In the genomic region with DNA sequence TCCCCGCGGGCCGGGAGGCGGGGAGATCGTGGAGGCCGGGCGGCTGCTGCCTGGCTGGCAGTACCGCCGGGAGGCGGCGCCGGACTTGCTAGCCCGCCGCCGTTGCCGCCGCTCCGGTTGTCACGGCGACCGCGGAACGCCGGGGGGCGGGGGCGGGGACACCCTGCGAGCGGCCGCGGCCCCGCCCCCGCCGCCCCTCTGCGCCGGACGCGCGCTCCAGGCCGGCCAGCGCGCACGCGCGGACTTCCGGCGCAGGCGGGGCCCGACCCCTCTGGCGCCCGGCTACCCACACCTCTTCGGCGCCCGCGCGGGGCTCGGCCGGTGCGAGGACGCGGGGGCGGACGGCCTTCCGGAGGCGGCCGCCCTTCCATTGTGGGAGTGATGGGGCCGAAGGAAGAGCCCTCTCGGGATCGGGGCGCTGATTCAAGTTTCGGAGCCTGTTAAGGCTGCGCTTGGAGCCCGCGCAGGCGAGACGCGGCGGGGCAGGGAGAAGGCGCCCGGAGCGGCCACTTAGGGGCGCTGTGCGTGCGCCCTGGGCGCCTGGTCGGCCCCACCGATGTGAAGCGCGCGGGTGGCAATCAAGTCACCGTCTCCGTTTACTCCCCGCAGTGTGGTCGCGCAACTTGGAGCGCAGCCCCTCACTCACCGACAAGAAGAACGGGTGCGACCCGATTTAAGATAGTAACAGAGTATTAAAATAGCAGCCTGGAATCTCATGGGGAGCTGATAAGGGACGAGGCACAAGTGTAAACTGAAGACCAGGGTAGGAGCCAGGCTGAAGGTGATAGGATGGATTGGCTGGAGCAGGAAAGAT, we compare ENCODE assay signal across 8 cellular contexts. TPM values are rescaled to one million over a fixed set of nuclear protein-coding genes. Genes with fewer than 3 reads are reported as not detected.
DNase-seq lines count a peak whose midpoint lies in the region; ATAC-seq and TF ChIP-seq lines count a peak whose summit lies in the region.

No MANE protein-coding gene starts in this region.

- H3K27ac Mint-ChIP-seq in CD4-positive, CD25-positive, alpha-beta regulatory T cell: peak overlapping the region; percentile 31 to 86 (median 80)

- H3K36me3 Mint-ChIP-seq in CD4-positive, CD25-positive, alpha-beta regulatory T cell: no peaks in the 10 kb centered on the region

- H3K4me1 ChIP-seq in CD4-positive, CD25-positive, alpha-beta regulatory T cell (ENCODE audit: control insufficient read depth, insufficient read depth, low read length, poor library complexity, severe bottlenecking): peaks cover 21% of the 10 kb centered on the region
- H3K4me1 ChIP-seq in lower lobe of right lung: peaks cover 25% of the 10 kb centered on the region

- peak overlapping the region; percentile 23 for H3K27ac ChIP-seq in CD4-positive, CD25-positive, alpha-beta regulatory T cell (ENCODE audit: insufficient read depth, low read length, poor library complexity, severe bottlenecking)
- H3K27ac ChIP-seq in dorsolateral prefrontal cortex (peak overlapping the region; percentile 32 to 98 (median 89)), lower lobe of right lung (peak overlapping the region; percentile 81)

- DNase-seq in CD4-positive, CD25-positive, alpha-beta regulatory T cell: peak; percentile 80 to 92 (median 88)
- DNase-seq in NCI-H748 (lab: John Stamatoyannopoulos, UW; ENCODE audit: unreplicated experiment): peak; percentile 94
- DNase-seq in activated CD4-positive, alpha-beta T cell treated with anti-CD3 and anti-CD28 coated beads, Interleukin-2, amount 50 U/mL, for 48 hours: peak; percentile 89
- DNase-seq in dorsolateral prefrontal cortex: peak; percentile 83 to 97 (median 92)
- peak; percentile 97 for DNase-seq in lower lobe of right lung
- DNase-seq in stimulated activated CD4-positive, alpha-beta T cell treated with anti-CD3 and anti-CD28 coated beads, TNF-alpha, amount 100 ng/mL, for 1 hour (ENCODE audit: low read depth in 3 of 3, low spot score in 1 of 3): peak; percentile 66 to 82 (median 77)

- no peaks in the 10 kb centered on the region for H3K36me3 ChIP-seq in CD4-positive, CD25-positive, alpha-beta regulatory T cell (ENCODE audit: control insufficient read depth, insufficient read depth, low read length)
- H3K36me3 ChIP-seq in lower lobe of right lung: no peaks in the 10 kb centered on the region

- H3K27me3 Mint-ChIP-seq in CD4-positive, CD25-positive, alpha-beta regulatory T cell: peaks cover 12% of the 10 kb centered on the region

- peak overlapping the region; percentile 86 to 96 (median 92) for H3K4me3 Mint-ChIP-seq in CD4-positive, CD25-positive, alpha-beta regulatory T cell

- intact Hi-C loops in dorsolateral prefrontal cortex (cut with DNase I): loop anchor here (5.0 to 10.0 kb wide), 4 partner anchors 113 to 715 kb away; no protein-coding TSS in a partner anchor
- intact Hi-C loops in lower lobe of right lung (cut with DNase I): no loop called here

- no peaks in the 10 kb centered on the region for H3K9me3 ChIP-seq in CD4-positive, CD25-positive, alpha-beta regulatory T cell (ENCODE audit: control insufficient read depth in 2 of 2, low read length in 2 of 2)
- no peaks in the 10 kb centered on the region for H3K9me3 ChIP-seq in lower lobe of right lung

- peak; percentile 76 to 79 for ATAC-seq in CD4-positive, CD25-positive, alpha-beta regulatory T cell (ENCODE audit: low read depth in 2 of 2)
- ATAC-seq in GM19395 (IDR thresholded peaks at IDR 0.05; ENCODE audit: unreplicated experiment) (peak; percentile 75), HG03558 (IDR thresholded peaks at IDR 0.05; ENCODE audit: extremely low read depth, unreplicated experiment) (peak; percentile 78), lower lobe of right lung (peak; percentile 93 to 96)

- peaks cover 0 to 2% (median 0%) of the 10 kb centered on the region in 7 donors for H3K9me3 Mint-ChIP-seq in CD4-positive, CD25-positive, alpha-beta regulatory T cell

- H3K4me1 Mint-ChIP-seq in CD4-positive, CD25-positive, alpha-beta regulatory T cell: peaks cover 20 to 28% (median 24%) of the 10 kb centered on the region in 4 donors

- H3K27me3 ChIP-seq in CD4-positive, CD25-positive, alpha-beta regulatory T cell (ENCODE audit: control insufficient read depth, insufficient read depth, low read length): no peaks in the 10 kb centered on the region
- H3K27me3 ChIP-seq in dorsolateral prefrontal cortex (no peaks in the 10 kb centered on the region), lower lobe of right lung (ENCODE audit: low read depth) (no peaks in the 10 kb centered on the region)

- peak overlapping the region; percentile 72 for H3K4me3 ChIP-seq in CD4-positive, CD25-positive, alpha-beta regulatory T cell (ENCODE audit: low read depth, low read length)
- H3K4me3 ChIP-seq in dorsolateral prefrontal cortex: peak overlapping the region; percentile 60 to 87 (median 76)
- peak overlapping the region; percentile 76 for H3K4me3 ChIP-seq in lower lobe of right lung

- TF ChIP-seq CTCF in dorsolateral prefrontal cortex (IDR thresholded peaks at IDR 0.05 in 54 of 56, conservative IDR thresholded peaks at IDR 0.05 in 2 of 56; ENCODE audit: low read depth in 1 of 56, partially characterized antibody in 56 of 56) (peak; percentile 65 to 92 (median 82)), lower lobe of right lung (IDR thresholded peaks at IDR 0.05) (peak; percentile 87)

RNA-seq across cellular contexts. Expression of a gene that starts 0.4 kb away (rescaled TPM):
- total RNA-seq in CD4-positive, CD25-positive, alpha-beta regulatory T cell: 8.3 TPM
- 1 to 10 TPM in 2 of 4 donors, under 1 TPM in 2; 0.41 to 1.8 (median 1.0) TPM for polyA plus RNA-seq in CD4-positive, CD25-positive, alpha-beta regulatory T cell
- 100 to 1,000 TPM in 6 of 120 experiments, 10 to 100 TPM in 114; 45.6 to 119 (median 78.5) TPM for total RNA-seq in dorsolateral prefrontal cortex
- total RNA-seq in lower lobe of right lung: 38.4 TPM

Comparison
In these comparisons a context has a peak if more than half of its experiments do, and no peak if none do; other contexts are left out.
1. Peak in every context shown above with its lines: DNase-seq, ATAC-seq, H3K4me3 ChIP-seq and H3K27ac ChIP-seq.
2. H3K27ac ChIP-seq: peak in every context shown above with its lines; median percentile 89 in dorsolateral prefrontal cortex; 81 in lower lobe of right lung; 23 in CD4-positive, CD25-positive, alpha-beta regulatory T cell.